11 cellular contexts compared by ENCODE assay signal in the genomic region with DNA sequence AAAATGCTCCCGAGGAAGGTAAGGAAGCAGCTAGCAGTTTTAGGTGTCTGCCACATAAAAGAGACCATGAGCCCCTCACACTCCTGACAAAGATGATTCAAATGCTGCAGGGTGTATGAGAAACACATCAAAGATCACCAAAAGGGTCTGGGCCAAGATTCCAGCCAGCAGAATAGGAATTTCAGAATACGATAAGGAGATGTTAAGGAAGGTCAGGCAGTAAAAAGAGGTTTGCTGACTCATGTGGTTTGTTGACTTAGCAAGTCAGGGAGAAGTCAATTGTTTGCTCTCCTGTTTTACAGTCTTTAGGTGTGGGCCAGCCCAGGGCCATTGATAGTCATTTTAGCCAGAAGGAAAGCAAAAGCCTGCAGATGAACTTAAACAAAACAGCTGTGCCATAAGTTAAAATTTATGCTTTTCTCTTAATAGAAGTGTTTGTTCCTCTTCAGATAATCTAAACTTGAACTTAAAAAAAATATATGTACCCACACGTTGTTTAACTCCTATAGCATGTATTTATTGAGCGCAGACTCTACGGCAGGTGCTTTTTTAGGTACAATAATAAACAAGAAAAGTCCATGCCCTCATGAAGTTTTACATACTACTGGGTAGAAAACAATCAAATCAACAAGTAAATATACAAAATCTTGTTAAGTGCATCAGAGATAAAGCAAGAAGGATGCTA.
DNase-seq lines count a peak whose midpoint lies in the region; TF ChIP-seq lines count a peak whose summit lies in the region.
"Had no signal": no experiment of that assay in that cellular context is flagged by ENCODE, and none has a peak within 500 bp of the region (broad histone marks: within the 10 kb centered on the region; RNA-seq: fewer than 3 reads in every experiment).

No MANE protein-coding gene starts in this region.

- no peak overlapping the region for H3K4me3 ChIP-seq in SK-N-SH (ENCODE audit: low read depth in 2 of 2, low read length in 1 of 2)
- H3K4me3 ChIP-seq in right atrium auricular region, result no peak overlapping the region
- H3K4me3 ChIP-seq in smooth muscle cell, result no peak overlapping the region
- no peak overlapping the region for H3K4me3 ChIP-seq in CD8-positive, alpha-beta memory T cell (ENCODE audit: low read length)

- H3K27ac ChIP-seq in SK-N-SH (ENCODE audit: low read depth in 2 of 2, low read length in 1 of 2) (peak overlapping the region in 1 of 2 experiments; percentile 25; a peak in 1 of 4 replicates), right atrium auricular region (peak overlapping the region; percentile 23 to 69), smooth muscle cell (ENCODE audit: low read depth) (no peak overlapping the region)
- no peak overlapping the region for H3K27ac ChIP-seq in CD8-positive, alpha-beta memory T cell (ENCODE audit: low read depth, low read length)

- H3K9ac ChIP-seq in SK-N-SH, result no peak overlapping the region
- H3K9ac ChIP-seq in smooth muscle cell (ENCODE audit: low read depth), result no peak overlapping the region

- peak overlapping the region; percentile 29; the same call in 1 of the 2 replicates for H3K4me2 ChIP-seq in SK-N-SH
- peak overlapping the region; percentile 46 for H3K4me2 ChIP-seq in smooth muscle cell

- H4K20me1 ChIP-seq in SK-N-SH (ENCODE audit: insufficient read depth) (peaks cover 13% of the 10 kb centered on the region), smooth muscle cell (ENCODE audit: low read depth) (peaks cover 32% of the 10 kb centered on the region)

- peaks cover 1 to 12% (median 6%) of the 10 kb centered on the region in 3 donors for H3K36me3 Mint-ChIP-seq in CD8-positive, alpha-beta memory T cell

- no peak overlapping the region for H3K4me3 Mint-ChIP-seq in CD8-positive, alpha-beta memory T cell
- H3K4me3 Mint-ChIP-seq: immature natural killer cell had no signal

- H3F3A ChIP-seq in SK-N-SH (replicated peaks; ENCODE audit: insufficient read depth), result peaks cover 3% of the 10 kb centered on the region
- H3F3A ChIP-seq in smooth muscle cell (ENCODE audit: low read depth), result no peaks in the 10 kb centered on the region

- H2AFZ ChIP-seq in SK-N-SH (ENCODE audit: low read depth) (no peak overlapping the region), smooth muscle cell (ENCODE audit: low read depth) (no peak overlapping the region)

- H3K4me1 ChIP-seq in SK-N-SH (ENCODE audit: control insufficient read depth in 1 of 2, insufficient read depth in 2 of 2, low read depth in 1 of 2, low read length in 1 of 2) (peaks cover 0 to 7% of the 10 kb centered on the region in 2 experiments; a peak in 3 of 4 replicates), right atrium auricular region (peaks cover 0 to 51% of the 10 kb centered on the region in 2 donors), smooth muscle cell (ENCODE audit: low read depth) (peaks cover 16% of the 10 kb centered on the region)
- H3K4me1 ChIP-seq in CD8-positive, alpha-beta memory T cell (ENCODE audit: insufficient read depth, low read length), result peaks cover 11% of the 10 kb centered on the region

- TF ChIP-seq RAD21 in SK-N-SH (IDR thresholded peaks at IDR 0.05; ENCODE audit: low read length), result no peak

- no peaks in the 10 kb centered on the region for H3K9me3 ChIP-seq in SK-N-SH
- H3K9me3 ChIP-seq in right atrium auricular region, result no peaks in the 10 kb centered on the region
- no peaks in the 10 kb centered on the region for H3K9me3 ChIP-seq in smooth muscle cell (replicated peaks; ENCODE audit: low read depth)
- no peaks in the 10 kb centered on the region for H3K9me3 ChIP-seq in CD8-positive, alpha-beta memory T cell (ENCODE audit: low read length)

- peak overlapping the region in 2 of 8 donors; percentile 44 to 91 for H3K27ac Mint-ChIP-seq in CD8-positive, alpha-beta memory T cell

- no peak for TF ChIP-seq EP300 in SK-N-SH (IDR thresholded peaks at IDR 0.05; ENCODE audit: borderline replicate concordance in 1 of 2, low read depth in 1 of 2, low read length in 1 of 2)

- POLR2A ChIA-PET in SK-N-SH (lab: Yijun Ruan, JAX), result no interaction called here
- POLR2A ChIA-PET in CD8-positive, alpha-beta memory T cell (lab: Charles Lee), result no interaction called here

- peaks cover 40 to 49% (median 43%) of the 10 kb centered on the region in 3 donors for H3K4me1 Mint-ChIP-seq in CD8-positive, alpha-beta memory T cell

- H3K36me3 ChIP-seq in SK-N-SH (replicated peaks in 1 of 2; ENCODE audit: control insufficient read depth in 1 of 2, insufficient read depth in 2 of 2, low read length in 1 of 2) (peaks cover 0 to 9% of the 10 kb centered on the region in 2 experiments), right atrium auricular region (no peaks in the 10 kb centered on the region), smooth muscle cell (ENCODE audit: low read depth) (no peaks in the 10 kb centered on the region)
- no peaks in the 10 kb centered on the region for H3K36me3 ChIP-seq in CD8-positive, alpha-beta memory T cell (ENCODE audit: insufficient read depth, low read length)

- CTCF ChIA-PET in SK-N-SH (lab: Yijun Ruan, JAX), result no interaction called here
- CTCF ChIA-PET in CD8-positive, alpha-beta memory T cell (lab: Charles Lee), result interaction anchor here (1.0 kb wide), 1 partner anchor 9 kb away, joined by 3 read pairs; no protein-coding TSS in a partner anchor

- H3K9me3 Mint-ChIP-seq in CD8-positive, alpha-beta memory T cell, result no peaks in the 10 kb centered on the region
- H3K9me3 Mint-ChIP-seq: immature natural killer cell had no signal

- DNase-seq in NCI-H1417 (lab: John Stamatoyannopoulos, UW), result peak; percentile 20 to 60 (median 35)
- no peak for DNase-seq in NCI-H1417 treated with DMSO at 0.1 percent for 48 hours (lab: John Stamatoyannopoulos, UW)
- DNase-seq in SK-N-SH, result no peak
- no peak for DNase-seq in right atrium auricular region (ENCODE audit: low spot score)
- no peak for DNase-seq in smooth muscle cell (lab: John Stamatoyannopoulos, UW; ENCODE audit: unreplicated experiment)
- no peak for DNase-seq in C1 segment of cervical spinal cord (lab: John Stamatoyannopoulos, UW)
- DNase-seq in 8988T, result no peak
- no peak for DNase-seq in CD8-positive, alpha-beta memory T cell
- DNase-seq: immature natural killer cell; stimulated activated naive CD4-positive, alpha-beta T cell treated with Interleukin-2 at 50 U/mL for 16 hours; T-helper 9 cell had no signal

- TF ChIP-seq CTCF in SK-N-SH (IDR thresholded peaks at IDR 0.05) (no peak), right atrium auricular region (IDR thresholded peaks at IDR 0.05) (no peak), smooth muscle cell (IDR thresholded peaks at IDR 0.05; ENCODE audit: borderline replicate concordance, insufficient read depth, poor library complexity, severe bottlenecking) (no peak)

- 75% methylated on average over 5 of the region's 5 CpGs for WGBS in SK-N-SH (ENCODE audit: low lambda C conversion rate)
- WGBS in smooth muscle cell (ENCODE audit: low lambda C conversion rate), result 54% methylated on average over 5 of the region's 5 CpGs

- H3K9me2 ChIP-seq in SK-N-SH, result no peaks in the 10 kb centered on the region

- peaks cover 0 to 2% of the 10 kb centered on the region in 2 donors for H3K27me3 Mint-ChIP-seq in CD8-positive, alpha-beta memory T cell

- peaks cover 50% of the 10 kb centered on the region for H3K79me2 ChIP-seq in SK-N-SH (ENCODE audit: insufficient read depth)
- no peaks in the 10 kb centered on the region for H3K79me2 ChIP-seq in smooth muscle cell (ENCODE audit: low read depth)

- no peaks in the 10 kb centered on the region for H3K27me3 ChIP-seq in SK-N-SH (ENCODE audit: insufficient read depth)
- no peaks in the 10 kb centered on the region for H3K27me3 ChIP-seq in right atrium auricular region
- H3K27me3 ChIP-seq in smooth muscle cell (ENCODE audit: low read depth), result no peaks in the 10 kb centered on the region
- no peaks in the 10 kb centered on the region for H3K27me3 ChIP-seq in CD8-positive, alpha-beta memory T cell (ENCODE audit: insufficient read depth, low read length, poor library complexity, severe bottlenecking)

TF ChIP-seq in SK-N-SH, 30 proteins besides CTCF, POLR2A, EP300 and RAD21:
- TF ChIP-seq NFIC (IDR thresholded peaks at IDR 0.05; ENCODE audit: borderline replicate concordance) (peak; percentile 50), GATA2 (CRISPR knock-in tag; IDR thresholded peaks at IDR 0.05) (no peak), FOSL2 (IDR thresholded peaks at IDR 0.05; ENCODE audit: borderline replicate concordance, low read depth) (peak; percentile 28; the same call in 1 of the 2 replicates)

Comparison
In these comparisons a context has a peak if more than half of its experiments do, and no peak if none do; other contexts are left out.
1. DNase-seq: peak in NCI-H1417 (3 of 3); none in NCI-H1417 treated with DMSO at 0.1 percent for 48 hours (single experiment), SK-N-SH (single experiment), right atrium auricular region (single experiment), smooth muscle cell (single experiment), C1 segment of cervical spinal cord (0 of 14), 8988T (single experiment) and CD8-positive, alpha-beta memory T cell (0 of 5).
2. H3K27ac ChIP-seq: peak in right atrium auricular region (2 of 2); none in smooth muscle cell (single experiment) and CD8-positive, alpha-beta memory T cell (single experiment).